ENCODE assay signal across 18 cellular contexts in the genomic region with DNA sequence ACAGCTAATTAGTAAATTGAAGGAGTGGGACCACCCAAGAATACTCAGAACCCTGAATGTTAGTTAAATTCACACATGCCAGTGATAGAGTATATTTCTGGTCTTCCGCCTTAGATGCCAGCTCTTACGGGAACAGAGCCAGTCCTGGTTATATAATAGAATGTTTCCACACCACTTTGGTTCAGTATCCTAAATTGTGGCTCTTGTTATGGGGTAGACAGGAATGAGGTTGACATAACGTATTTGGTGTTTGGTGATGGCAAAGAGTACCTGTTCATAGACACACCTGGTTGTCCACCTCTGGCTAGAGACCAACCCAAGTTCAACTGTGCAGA.
DNase-seq lines count a peak whose midpoint lies in the region; ATAC-seq, FAIRE-seq and TF ChIP-seq lines count a peak whose summit lies in the region.
"Had no signal": no experiment of that assay in that cellular context is flagged by ENCODE, and none has a peak within 500 bp of the region (broad histone marks: within the 10 kb centered on the region; RNA-seq: fewer than 3 reads in every experiment).

No MANE protein-coding gene starts in this region.

- H3K4me1 ChIP-seq in right cardiac atrium (ENCODE audit: control insufficient read depth, insufficient read depth, low read length), result peaks cover 4% of the 10 kb centered on the region
- H3K4me1 ChIP-seq: BLaER1 treated with 17β-estradiol and CSF1 and Interleukin-3, amounts not matched to agents 10 nM and 100 nM had no signal

- no peak for TF ChIP-seq POLR2A in lower leg skin (IDR thresholded peaks at IDR 0.05)

- ATAC-seq in Right ventricle myocardium superior (ENCODE audit: poor library complexity) (peak; percentile 55), right cardiac atrium (no peak)
- peak; percentile 21 for ATAC-seq in stimulated activated memory B cell treated with anti-CD40 and anti-IgM and Interleukin-4, amounts not matched to agents 10 μg/mL and 1 μg/mL and 100 μg/mL, for 72 hours
- ATAC-seq: CD8-positive, alpha-beta T cell had no signal

- no peak overlapping the region for H3K27ac Mint-ChIP-seq in stimulated activated memory B cell treated with anti-CD40 and anti-IgM and Interleukin-4, amounts not matched to agents 10 μg/mL and 1 μg/mL and 100 μg/mL, for 72 hours
- H3K27ac Mint-ChIP-seq: B cell; CD8-positive, alpha-beta T cell; H9 had no signal

- TF ChIP-seq CTCF in lower leg skin (IDR thresholded peaks at IDR 0.05) (no peak), GM10266 (IDR thresholded peaks at IDR 0.05; ENCODE audit: control insufficient read depth, insufficient read depth, low read depth, missing control alignments) (no peak)

- H3K27me3 Mint-ChIP-seq in stimulated activated memory B cell treated with anti-CD40 and anti-IgM and Interleukin-4, amounts not matched to agents 10 μg/mL and 1 μg/mL and 100 μg/mL, for 72 hours, result peaks cover 15% of the 10 kb centered on the region

- H3K4me3 Mint-ChIP-seq in stimulated activated memory B cell treated with anti-CD40 and anti-IgM and Interleukin-4, amounts not matched to agents 10 μg/mL and 1 μg/mL and 100 μg/mL, for 72 hours, result no peak overlapping the region
- H3K4me3 Mint-ChIP-seq: B cell; CD8-positive, alpha-beta T cell; H9 had no signal

- H3K4me1 Mint-ChIP-seq in stimulated activated memory B cell treated with anti-CD40 and anti-IgM and Interleukin-4, amounts not matched to agents 10 μg/mL and 1 μg/mL and 100 μg/mL, for 72 hours, result no peaks in the 10 kb centered on the region
- H3K4me1 Mint-ChIP-seq: B cell, H9 had no signal

- no peaks in the 10 kb centered on the region for H3K27me3 ChIP-seq in right cardiac atrium (ENCODE audit: control insufficient read depth, insufficient read depth)
- H3K27me3 ChIP-seq: BLaER1 treated with 17β-estradiol and CSF1 and Interleukin-3, amounts not matched to agents 10 nM and 100 nM had no signal

- no peaks in the 10 kb centered on the region for H3K36me3 Mint-ChIP-seq in stimulated activated memory B cell treated with anti-CD40 and anti-IgM and Interleukin-4, amounts not matched to agents 10 μg/mL and 1 μg/mL and 100 μg/mL, for 72 hours
- H3K36me3 Mint-ChIP-seq: CD8-positive, alpha-beta T cell had no signal

- H3K4me3 ChIP-seq in right cardiac atrium (ENCODE audit: low read length) (no peak overlapping the region), lower leg skin (ENCODE audit: low read depth, poor library complexity, severe bottlenecking) (no peak overlapping the region)
- H3K4me3 ChIP-seq: BLaER1 treated with 17β-estradiol and CSF1 and Interleukin-3, amounts not matched to agents 10 nM and 100 nM had no signal

- WGBS in right cardiac atrium, result 71% methylated on average over 3 of the region's 3 CpGs
- WGBS in lower leg skin, 2 donors, result 76 to 92% methylated on average over 3 of the region's 3 CpGs

- FAIRE-seq in HTR-8/SVneo (lab: Jason Lieb, UNC), result peak; percentile 44
- FAIRE-seq: GM12891, GM19239, H1 had no signal

- DNase-seq in Right ventricle myocardium superior, result no peak
- no peak for DNase-seq in right cardiac atrium
- no peak for DNase-seq in HTR-8/SVneo (ENCODE audit: insufficient read length, low spot score)
- DNase-seq in middle frontal gyrus (ENCODE audit: extremely low spot score, low spot score), result peak; percentile 31
- DNase-seq in NCI-H1930 (lab: John Stamatoyannopoulos, UW), result no peak
- no peak for DNase-seq in lower leg skin (ENCODE audit: low spot score in 2 of 2)
- DNase-seq in GM10266 (ENCODE audit: extremely low spot score), result no peak
- DNase-seq: 8988T; CD8-positive, alpha-beta T cell; DMS 273 treated with DMSO at 0.1 percent for 48 hours; DND-41; H9 had no signal

- no peak overlapping the region for H3K27ac ChIP-seq in right cardiac atrium (ENCODE audit: low read length)
- H3K27ac ChIP-seq: BLaER1 treated with 17β-estradiol and CSF1 and Interleukin-3, amounts not matched to agents 10 nM and 100 nM had no signal

- H3K9me3 ChIP-seq in right cardiac atrium (ENCODE audit: control insufficient read depth, low read length), result no peaks in the 10 kb centered on the region
- H3K9me3 ChIP-seq: BLaER1 treated with 17β-estradiol and CSF1 and Interleukin-3, amounts not matched to agents 10 nM and 100 nM had no signal

- intact Hi-C loops in Right ventricle myocardium superior (cut with DNase I), result no loop called here
- intact Hi-C loops in right cardiac atrium (cut with DNase I), result no loop called here
- intact Hi-C loops in lower leg skin (cut with DNase I; ENCODE audit: low total_unique reads), result no loop called here

- no peaks in the 10 kb centered on the region for H3K9me3 Mint-ChIP-seq in stimulated activated memory B cell treated with anti-CD40 and anti-IgM and Interleukin-4, amounts not matched to agents 10 μg/mL and 1 μg/mL and 100 μg/mL, for 72 hours
- H3K9me3 Mint-ChIP-seq: CD8-positive, alpha-beta T cell; H9 had no signal

Comparison
In these comparisons a context has a peak if more than half of its experiments do, and no peak if none do; other contexts are left out.
1. ATAC-seq: peak in Right ventricle myocardium superior (single experiment) and stimulated activated memory B cell treated with anti-CD40 and anti-IgM and Interleukin-4, amounts not matched to agents 10 μg/mL and 1 μg/mL and 100 μg/mL, for 72 hours (single experiment); none in right cardiac atrium (0 of 2).